Comparison of ENCODE assay signal across 9 cellular contexts in the genomic region with DNA sequence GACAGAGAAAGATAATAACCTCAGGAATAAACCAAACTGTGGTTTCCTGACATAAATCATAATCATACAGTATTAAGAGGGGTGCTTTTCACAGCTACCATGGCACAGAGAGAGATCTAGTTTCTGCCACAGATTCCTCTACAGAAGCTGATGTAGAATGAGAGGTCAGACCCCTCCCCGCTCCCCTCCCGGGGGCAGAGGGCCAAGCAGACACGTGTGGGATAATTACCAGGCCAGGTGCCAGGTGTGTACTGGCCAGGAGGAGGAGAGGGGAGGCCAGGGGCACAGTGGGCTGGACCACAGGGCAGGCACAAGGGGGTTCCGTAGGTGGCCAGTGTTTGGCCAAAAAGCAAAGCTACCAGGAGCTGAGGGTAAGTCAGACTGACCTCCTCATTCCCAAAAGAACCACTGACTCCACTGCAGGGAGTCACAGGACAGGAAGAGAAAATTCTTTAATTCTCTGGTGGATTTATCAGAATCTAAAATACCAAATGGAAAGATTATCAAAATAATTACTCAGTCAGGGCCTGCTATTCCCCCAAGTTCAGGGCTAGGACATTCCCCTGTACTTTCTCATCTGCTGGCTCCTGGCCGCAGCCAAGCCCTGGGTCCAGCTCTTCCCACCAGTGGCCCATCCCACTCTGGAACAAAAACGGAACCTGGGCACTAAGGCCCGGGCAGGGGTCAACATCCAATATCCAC. TPM values are rescaled to one million over a fixed set of nuclear protein-coding genes. Genes with fewer than 3 reads are reported as not detected.
DNase-seq lines count a peak whose midpoint lies in the region; ATAC-seq and TF ChIP-seq lines count a peak whose summit lies in the region.
"Had no signal": no experiment of that assay in that cellular context is flagged by ENCODE, and none has a peak within 500 bp of the region (broad histone marks: within the 10 kb centered on the region; RNA-seq: fewer than 3 reads in every experiment).

No MANE protein-coding gene starts in this region.

- H3K9me3 ChIP-seq in right cardiac atrium (ENCODE audit: control insufficient read depth, low read length): no peaks in the 10 kb centered on the region

- ATAC-seq in right cardiac atrium: peak; percentile 74 to 76
- ATAC-seq in stimulated activated naive CD8-positive, alpha-beta T cell treated with anti-CD3 and anti-CD28 coated beads, Interleukin-15, Interleukin-2, amounts not matched to agents 100 U/mL and 50 U/mL, for 24 hours: peak; percentile 63
- ATAC-seq in HG03135 (IDR thresholded peaks at IDR 0.05; ENCODE audit: unreplicated experiment): no peak

- 45% methylated on average over 7 of the region's 7 CpGs for WGBS in right cardiac atrium

- H3K4me3 Mint-ChIP-seq in HFFc6 (no peak overlapping the region; the same call in 1 of the 2 replicates), endothelial cell (ENCODE audit: unreplicated experiment) (no peak overlapping the region)
- peak overlapping the region; percentile 59 for H3K4me3 Mint-ChIP-seq in activated T-helper 2 cell treated with anti-CD3 and anti-CD28 coated beads, Interferon-gamma antibody, Interleukin-2, Interleukin-4, amounts not matched to agents 10 μg/mL and 5 μg/mL and 100 μg/mL, durations not matched to agents 14 hours and 24 hours and 36 hours (ENCODE audit: low read depth)

- no peaks in the 10 kb centered on the region for H3K36me3 Mint-ChIP-seq in HFFc6 (ENCODE audit: low read depth)
- no peaks in the 10 kb centered on the region for H3K36me3 Mint-ChIP-seq in activated T-helper 2 cell treated with anti-CD3 and anti-CD28 coated beads, Interferon-gamma antibody, Interleukin-2, Interleukin-4, amounts not matched to agents 10 μg/mL and 5 μg/mL and 100 μg/mL, durations not matched to agents 14 hours and 24 hours and 36 hours (ENCODE audit: low read depth)
- H3K36me3 Mint-ChIP-seq in endothelial cell (ENCODE audit: low read depth, unreplicated experiment): peaks cover 5% of the 10 kb centered on the region

- no peak for TF ChIP-seq CTCF in HFFc6 (IDR thresholded peaks at IDR 0.05)
- TF ChIP-seq CTCF in endothelial cell (IDR thresholded peaks at IDR 0.05; ENCODE audit: unreplicated experiment): no peak

- peaks cover 3% of the 10 kb centered on the region for H3K4me1 ChIP-seq in right cardiac atrium (ENCODE audit: control insufficient read depth, insufficient read depth, low read length)

- peaks cover 30% of the 10 kb centered on the region for H3K4me1 Mint-ChIP-seq in HFFc6 (ENCODE audit: low read depth)
- peaks cover 49% of the 10 kb centered on the region for H3K4me1 Mint-ChIP-seq in activated T-helper 2 cell treated with anti-CD3 and anti-CD28 coated beads, Interferon-gamma antibody, Interleukin-2, Interleukin-4, amounts not matched to agents 10 μg/mL and 5 μg/mL and 100 μg/mL, durations not matched to agents 14 hours and 24 hours and 36 hours (ENCODE audit: low read depth)
- H3K4me1 Mint-ChIP-seq in endothelial cell (ENCODE audit: unreplicated experiment): peaks cover 17% of the 10 kb centered on the region

- H3K27ac ChIP-seq in right cardiac atrium (ENCODE audit: low read length): peak overlapping the region; percentile 56

- no peak overlapping the region for H3K4me3 ChIP-seq in right cardiac atrium (ENCODE audit: low read length)

- DNase-seq in HFFc6 (no peak), right cardiac atrium (peak; percentile 58 to 70 (median 64)), germinal center (ENCODE audit: low spot score) (no peak), endothelial cell (ENCODE audit: low spot score) (no peak)
- no peak for DNase-seq in activated T-helper 2 cell treated with anti-CD3 and anti-CD28 coated beads, Interferon-gamma antibody, Interleukin-2, Interleukin-4, amounts not matched to agents 10 μg/mL and 5 μg/mL and 100 μg/mL, durations not matched to agents 14 hours and 24 hours and 36 hours (ENCODE audit: low spot score)
- DNase-seq in stimulated activated naive CD8-positive, alpha-beta T cell treated with anti-CD3 and anti-CD28 coated beads, Interleukin-15, Interleukin-2, amounts not matched to agents 100 U/mL and 50 U/mL, for 24 hours: no peak
- DNase-seq: activated gamma-delta T cell treated with Interleukin-2 at 50 U/mL for 16 hours, kidney glomerular epithelial cell had no signal

- no peaks in the 10 kb centered on the region for H3K27me3 ChIP-seq in right cardiac atrium (ENCODE audit: control insufficient read depth, insufficient read depth)

- H3K27ac Mint-ChIP-seq in HFFc6: peak overlapping the region; percentile 44; the same call in 1 of the 2 replicates
- peak overlapping the region; percentile 74 for H3K27ac Mint-ChIP-seq in activated T-helper 2 cell treated with anti-CD3 and anti-CD28 coated beads, Interferon-gamma antibody, Interleukin-2, Interleukin-4, amounts not matched to agents 10 μg/mL and 5 μg/mL and 100 μg/mL, durations not matched to agents 14 hours and 24 hours and 36 hours
- no peak overlapping the region for H3K27ac Mint-ChIP-seq in endothelial cell (ENCODE audit: unreplicated experiment)

- H3K9me3 Mint-ChIP-seq in HFFc6 (no peaks in the 10 kb centered on the region), endothelial cell (ENCODE audit: unreplicated experiment) (no peaks in the 10 kb centered on the region)
- H3K9me3 Mint-ChIP-seq in activated T-helper 2 cell treated with anti-CD3 and anti-CD28 coated beads, Interferon-gamma antibody, Interleukin-2, Interleukin-4, amounts not matched to agents 10 μg/mL and 5 μg/mL and 100 μg/mL, durations not matched to agents 14 hours and 24 hours and 36 hours: no peaks in the 10 kb centered on the region

- H3K27me3 Mint-ChIP-seq in HFFc6 (ENCODE audit: insufficient read depth): no peaks in the 10 kb centered on the region
- H3K27me3 Mint-ChIP-seq in activated T-helper 2 cell treated with anti-CD3 and anti-CD28 coated beads, Interferon-gamma antibody, Interleukin-2, Interleukin-4, amounts not matched to agents 10 μg/mL and 5 μg/mL and 100 μg/mL, durations not matched to agents 14 hours and 24 hours and 36 hours (ENCODE audit: low read depth): no peaks in the 10 kb centered on the region
- H3K27me3 Mint-ChIP-seq in endothelial cell (ENCODE audit: unreplicated experiment): peaks cover 4% of the 10 kb centered on the region

- intact Hi-C loops in activated T-helper 2 cell treated with anti-CD3 and anti-CD28 coated beads, Interferon-gamma antibody, Interleukin-2, Interleukin-4, amounts not matched to agents 10 μg/mL and 5 μg/mL and 100 μg/mL, durations not matched to agents 14 hours and 24 hours and 36 hours (cut with micrococcal nuclease): loop anchor here (2.0 kb wide), 1 partner anchor 23 kb away; no protein-coding TSS in a partner anchor
- intact Hi-C loops in right cardiac atrium (cut with DNase I): no loop called here

RNA-seq across cellular contexts. Expression of a gene that starts 30.0 kb away (rescaled TPM):
- 10 to 100 TPM; 14.4 to 19.9 (median 17.2) TPM for total RNA-seq in HFFc6 (2021; fragmentation: NEBNext Ultra II Directional; extraction: Animal tissue kit (Norgen Biotek cat#: 25700))
- total RNA-seq in activated T-helper 2 cell treated with anti-CD3 and anti-CD28 coated beads, Interferon-gamma antibody, Interleukin-2, Interleukin-4, amounts not matched to agents 10 μg/mL and 5 μg/mL and 100 μg/mL, durations not matched to agents 14 hours and 24 hours and 36 hours: 8.6 and 11.1 TPM in 2 replicates
- total RNA-seq in right cardiac atrium (10 to 100 TPM in 1 of 4 donors, 1 to 10 TPM in 3; 8.0 to 10.0 (median 8.4) TPM), endothelial cell (ENCODE audit: unreplicated experiment) (34.3 TPM)
- polyA plus RNA-seq in right cardiac atrium: 6.2 TPM

RNA-seq across cellular contexts. Expression of a gene that starts 44.6 kb away (rescaled TPM):
- 1 to 10 TPM; 3.4 to 4.9 (median 4.0) TPM for total RNA-seq in HFFc6 (2021; fragmentation: NEBNext Ultra II Directional; extraction: Animal tissue kit (Norgen Biotek cat#: 25700))
- 16.2 and 18.2 TPM in 2 replicates for total RNA-seq in activated T-helper 2 cell treated with anti-CD3 and anti-CD28 coated beads, Interferon-gamma antibody, Interleukin-2, Interleukin-4, amounts not matched to agents 10 μg/mL and 5 μg/mL and 100 μg/mL, durations not matched to agents 14 hours and 24 hours and 36 hours
- total RNA-seq in right cardiac atrium: 1 to 10 TPM; 3.1 to 6.0 (median 4.0) TPM
- 2.1 TPM for polyA plus RNA-seq in right cardiac atrium
- total RNA-seq in endothelial cell (ENCODE audit: unreplicated experiment): 7.5 TPM

Comparison
In these comparisons a context has a peak if more than half of its experiments do, and no peak if none do; other contexts are left out.
1. DNase-seq: peak in right cardiac atrium (3 of 3); none in HFFc6 (single experiment), activated T-helper 2 cell treated with anti-CD3 and anti-CD28 coated beads, Interferon-gamma antibody, Interleukin-2, Interleukin-4, amounts not matched to agents 10 μg/mL and 5 μg/mL and 100 μg/mL, durations not matched to agents 14 hours and 24 hours and 36 hours (single experiment), stimulated activated naive CD8-positive, alpha-beta T cell treated with anti-CD3 and anti-CD28 coated beads, Interleukin-15, Interleukin-2, amounts not matched to agents 100 U/mL and 50 U/mL, for 24 hours (single experiment), germinal center (single experiment) and endothelial cell (single experiment).